ENCODE assay signal across 7 cellular contexts in genomic region chr1:13237572-13237971, GRCh38. TPM values are rescaled to one million over a fixed set of nuclear protein-coding genes. Genes with fewer than 3 reads are reported as not detected.
"Had no signal": no experiment of that assay in that cellular context is flagged by ENCODE, and none has a peak within 500 bp of the region (broad histone marks: within the 10 kb centered on the region; RNA-seq: fewer than 3 reads in every experiment).

No MANE protein-coding gene starts in this region.

RNA-seq across cellular contexts. Expression of gene PRAMEF18, which starts 11.6 kb away (rescaled TPM):
- total RNA-seq: GM23248, H4, H7, HepG2, HFFc6, HT1080 had no signal
- polyA plus RNA-seq: GM23248, HepG2, IgD-negative memory B cell had no signal

RNA-seq across cellular contexts. Expression of gene PRAMEF5, which starts 16.4 kb away (rescaled TPM):
- total RNA-seq: GM23248, H4, H7, HepG2, HFFc6, HT1080 had no signal
- polyA plus RNA-seq: GM23248, HepG2, IgD-negative memory B cell had no signal

RNA-seq across cellular contexts. Expression of gene PRAMEF13, which starts 36.4 kb away (rescaled TPM):
- total RNA-seq: GM23248, H4, H7, HepG2, HFFc6, HT1080 had no signal
- polyA plus RNA-seq: GM23248, HepG2, IgD-negative memory B cell had no signal

RNA-seq across cellular contexts. Expression of gene PRAMEF8, which starts 47.4 kb away (rescaled TPM):
- total RNA-seq: GM23248, H4, H7, HepG2, HFFc6, HT1080 had no signal
- polyA plus RNA-seq: GM23248, HepG2, IgD-negative memory B cell had no signal
